In the genomic region with DNA sequence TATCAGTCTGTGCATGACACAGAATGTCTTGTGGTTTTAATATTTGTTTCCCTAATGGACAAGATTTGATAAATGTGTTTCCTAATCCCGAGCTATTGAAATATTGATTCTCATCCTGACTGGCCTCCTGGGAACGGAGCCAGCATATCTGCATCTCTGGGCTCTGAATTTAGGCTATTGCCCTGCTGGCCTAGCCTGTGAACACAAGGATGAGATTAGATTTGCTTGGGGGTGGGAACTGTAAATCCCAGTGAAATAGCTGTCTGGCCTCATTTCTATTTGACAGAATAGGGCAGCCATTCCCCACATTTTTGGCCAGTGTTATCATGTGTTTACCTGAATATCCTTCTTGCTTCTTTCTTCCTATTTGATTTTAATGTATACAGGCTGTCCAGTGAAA, we compare ENCODE assay signal across 29 cellular contexts.
A peak's percentile ranks its signal among the peaks of the same experiment; 100 is the strongest.
DNase-seq lines count a peak whose midpoint lies in the region; ATAC-seq and TF ChIP-seq lines count a peak whose summit lies in the region.
"Had no signal": no experiment of that assay in that cellular context is flagged by ENCODE, and none has a peak within 500 bp of the region (broad histone marks: within the 10 kb centered on the region; RNA-seq: fewer than 3 reads in every experiment).

No MANE protein-coding gene starts in this region.

- H3K27ac Mint-ChIP-seq in type B pancreatic cell: peak overlapping the region; percentile 50
- H3K27ac Mint-ChIP-seq: activated CD4-positive, alpha-beta memory T cell treated with anti-CD3 and anti-CD28 coated beads, Interleukin-2, amount 10 ng/mL, durations not matched to agents 7 days and 5 days; CD4-positive, CD25-positive, alpha-beta regulatory T cell; GM23338; HFFc6; progenitor cell of endocrine pancreas; stimulated activated naive B cell treated with anti-CD40 and anti-IgM and Interleukin-4, amounts not matched to agents 10 μg/mL and 1 μg/mL and 100 μg/mL, for 72 hours had no signal

- peaks cover 16% of the 10 kb centered on the region for H3K9me3 Mint-ChIP-seq in type B pancreatic cell
- H3K9me3 Mint-ChIP-seq: GM23338, HFFc6 had no signal

- H3K36me3 ChIP-seq in brain microvascular endothelial cell (replicated peaks): no peaks in the 10 kb centered on the region
- H3K36me3 ChIP-seq: ascending aorta, vagina had no signal

- peak; percentile 45 for DNase-seq in NCI-H82 (lab: John Stamatoyannopoulos, UW)
- no peak for DNase-seq in NCI-H82 treated with DMSO at 0.1 percent for 48 hours (lab: John Stamatoyannopoulos, UW; ENCODE audit: unreplicated experiment)
- peak; percentile 36 for DNase-seq in brain microvascular endothelial cell
- DNase-seq in islet precursor cell: peak; percentile 59
- DNase-seq in type B pancreatic cell (ENCODE audit: extremely low spot score, unreplicated experiment): no peak
- no peak for DNase-seq in anterior cingulate cortex (lab: John Stamatoyannopoulos, UW)
- DNase-seq in GF-D8 (lab: John Stamatoyannopoulos, UW): no peak
- DNase-seq: activated CD4-positive, alpha-beta memory T cell treated with anti-CD3 and anti-CD28 coated beads, Interleukin-2, amount 10 ng/mL, durations not matched to agents 7 days and 5 days; activated CD4-positive, alpha-beta T cell treated with anti-CD3 and anti-CD28 coated beads for 1 hour; activated CD8-positive, alpha-beta memory T cell treated with anti-CD3 and anti-CD28 coated beads, Interleukin-2, amount 50 U/mL, for 48 hours; activated naive CD4-positive, alpha-beta T cell treated with anti-CD3 and anti-CD28 coated beads, Interleukin-2, amount 50 U/mL, for 16 hours; CD4-positive, CD25-positive, alpha-beta regulatory T cell; cerebellar nuclear complex; head of caudate nucleus; HFFc6; kidney glomerular epithelial cell; NCI-H1092 treated with DMSO at 0.1 percent for 48 hours; NCI-H1930; RPMI8226; stimulated activated CD4-positive, alpha-beta T cell treated with anti-CD3 and anti-CD28 coated beads, Interleukin-4, amount 100 ng/mL, for 4 hours; stimulated activated naive B cell treated with anti-CD40 and anti-IgM and Interleukin-4, amounts not matched to agents 10 μg/mL and 1 μg/mL and 100 μg/mL, for 72 hours; T-helper 2 cell had no signal

- no peak for ATAC-seq in HG02759 (IDR thresholded peaks at IDR 0.05; ENCODE audit: unreplicated experiment)
- ATAC-seq: GM23338; sciatic nerve; stimulated activated naive B cell treated with anti-CD40 and anti-IgM and Interleukin-4, amounts not matched to agents 10 μg/mL and 1 μg/mL and 100 μg/mL, for 72 hours had no signal

- H3K27me3 Mint-ChIP-seq in type B pancreatic cell: no peaks in the 10 kb centered on the region
- H3K27me3 Mint-ChIP-seq: progenitor cell of endocrine pancreas had no signal

- H3K36me3 Mint-ChIP-seq in type B pancreatic cell: no peaks in the 10 kb centered on the region
- H3K36me3 Mint-ChIP-seq: CD4-positive, CD25-positive, alpha-beta regulatory T cell; stimulated activated naive B cell treated with anti-CD40 and anti-IgM and Interleukin-4, amounts not matched to agents 10 μg/mL and 1 μg/mL and 100 μg/mL, for 72 hours had no signal

- H3K27ac ChIP-seq in brain microvascular endothelial cell: no peak overlapping the region
- H3K27ac ChIP-seq: 22Rv1, ascending aorta, vagina had no signal

- no peak overlapping the region for H3K4me3 ChIP-seq in brain microvascular endothelial cell (ENCODE audit: low read depth, low read length)
- H3K4me3 ChIP-seq: ascending aorta, GM23338, vagina had no signal

- in situ Hi-C loops in brain microvascular endothelial cell (cut with HindIII; ENCODE audit: low pct_ligation_motif_present, low sequenced_read_pairs): no loop called here

- H3K4me3 Mint-ChIP-seq in type B pancreatic cell: no peak overlapping the region
- H3K4me3 Mint-ChIP-seq: activated CD4-positive, alpha-beta memory T cell treated with anti-CD3 and anti-CD28 coated beads, Interleukin-2, amount 10 ng/mL, durations not matched to agents 7 days and 5 days; GM23338; HFFc6; stimulated activated naive B cell treated with anti-CD40 and anti-IgM and Interleukin-4, amounts not matched to agents 10 μg/mL and 1 μg/mL and 100 μg/mL, for 72 hours had no signal

- peaks cover 30% of the 10 kb centered on the region for H3K4me1 Mint-ChIP-seq in type B pancreatic cell (ENCODE audit: unreplicated experiment)
- H3K4me1 Mint-ChIP-seq: activated CD4-positive, alpha-beta memory T cell treated with anti-CD3 and anti-CD28 coated beads, Interleukin-2, amount 10 ng/mL, durations not matched to agents 7 days and 5 days; CD4-positive, CD25-positive, alpha-beta regulatory T cell; stimulated activated naive B cell treated with anti-CD40 and anti-IgM and Interleukin-4, amounts not matched to agents 10 μg/mL and 1 μg/mL and 100 μg/mL, for 72 hours had no signal

- TF ChIP-seq CTCF in brain microvascular endothelial cell (IDR thresholded peaks at IDR 0.05; ENCODE audit: low read depth, low read length, missing control alignments): no peak
- no peak for TF ChIP-seq CTCF in type B pancreatic cell (conservative IDR thresholded peaks at IDR 0.05)

- no peaks in the 10 kb centered on the region for H3K27me3 ChIP-seq in brain microvascular endothelial cell (replicated peaks)
- H3K27me3 ChIP-seq: ascending aorta, vagina had no signal

Comparison
In these comparisons a context has a peak if more than half of its experiments do, and no peak if none do; other contexts are left out.
1. DNase-seq: peak in NCI-H82 (single experiment), brain microvascular endothelial cell (single experiment) and islet precursor cell (single experiment); none in NCI-H82 treated with DMSO at 0.1 percent for 48 hours (single experiment), type B pancreatic cell (single experiment), anterior cingulate cortex (0 of 58) and GF-D8 (single experiment).